23 cellular contexts compared by ENCODE assay signal in the genomic region with DNA sequence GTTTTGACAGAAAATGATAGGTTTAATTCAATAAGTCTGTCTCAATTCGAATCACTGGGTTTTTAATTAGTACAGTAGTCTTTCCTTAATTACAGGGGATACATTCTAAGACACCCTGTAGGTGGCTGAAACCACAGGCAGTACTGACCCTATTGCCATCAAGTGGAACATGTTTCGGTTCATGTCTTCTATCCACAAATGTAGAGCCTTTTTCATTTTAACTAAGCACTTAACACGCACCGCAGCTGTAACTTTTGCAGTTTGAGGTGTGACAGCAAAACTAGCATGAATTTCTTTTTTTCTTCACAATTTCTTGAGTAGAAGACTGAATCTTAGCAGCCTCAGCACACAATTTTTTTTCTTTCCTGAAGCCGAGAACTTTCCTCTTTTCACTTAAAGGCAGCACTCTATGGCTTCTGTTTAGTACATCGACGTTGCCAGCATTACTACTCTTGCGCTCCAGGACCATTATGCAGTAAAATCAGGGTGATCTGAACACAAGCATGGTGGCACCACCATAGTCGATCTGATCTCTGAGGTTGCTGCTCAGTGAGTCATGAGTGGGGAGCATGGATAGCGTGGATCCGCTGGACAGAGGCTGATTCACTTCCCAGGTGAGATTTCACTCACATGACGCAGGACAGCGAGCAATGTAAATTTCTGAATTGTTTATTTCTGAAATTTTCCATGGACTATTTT.
DNase-seq lines count a peak whose midpoint lies in the region; ATAC-seq lines count a peak whose summit lies in the region.
"Had no signal": no experiment of that assay in that cellular context is flagged by ENCODE, and none has a peak within 500 bp of the region (broad histone marks: within the 10 kb centered on the region; RNA-seq: fewer than 3 reads in every experiment).

No MANE protein-coding gene starts in this region.

- H3K4me2 ChIP-seq in GM23248 (ENCODE audit: unreplicated experiment) = no peak overlapping the region
- H3K4me2 ChIP-seq: PC-9 had no signal

- no peak overlapping the region for H3K9ac ChIP-seq in GM23248

- peaks cover 3% of the 10 kb centered on the region for H3K36me3 Mint-ChIP-seq in stimulated activated naive CD8-positive, alpha-beta T cell treated with anti-CD3 and anti-CD28 coated beads, Interleukin-15, Interleukin-2, amounts not matched to agents 100 ng/mL and 50 ng/mL, for 24 hours (ENCODE audit: low read depth)
- H3K36me3 Mint-ChIP-seq in T-helper 17 cell (ENCODE audit: low read depth) = no peaks in the 10 kb centered on the region
- H3K36me3 Mint-ChIP-seq: activated naive CD8-positive, alpha-beta T cell; CD4-positive, CD25-positive, alpha-beta regulatory T cell had no signal

- H3K36me3 ChIP-seq in GM23248 (ENCODE audit: low read depth) = no peaks in the 10 kb centered on the region
- H3K36me3 ChIP-seq: brain microvascular endothelial cell, right atrium auricular region, SJCRH30, stomach, uterus had no signal

- no peaks in the 10 kb centered on the region for H3K79me2 ChIP-seq in GM23248 (ENCODE audit: insufficient read depth)

- peaks cover 41% of the 10 kb centered on the region for H3K4me1 Mint-ChIP-seq in stimulated activated naive CD8-positive, alpha-beta T cell treated with anti-CD3 and anti-CD28 coated beads, Interleukin-15, Interleukin-2, amounts not matched to agents 100 ng/mL and 50 ng/mL, for 24 hours (ENCODE audit: low read depth)
- peaks cover 15% of the 10 kb centered on the region for H3K4me1 Mint-ChIP-seq in T-helper 17 cell
- H3K4me1 Mint-ChIP-seq: CD4-positive, CD25-positive, alpha-beta regulatory T cell had no signal

- in situ Hi-C loops in ACHN (cut with HindIII; ENCODE audit: low pct_ligation_motif_present, low pct_unique_long_range_greater_than_20kb, low sequenced_read_pairs) (no loop called here), GM23248 (cut with MboI) (no loop called here)

- H2AFZ ChIP-seq in GM23248 = no peak overlapping the region
- H2AFZ ChIP-seq: PC-9 had no signal

- no peak overlapping the region for H3K27ac ChIP-seq in GM23248
- H3K27ac ChIP-seq: brain microvascular endothelial cell, PC-9, right atrium auricular region, SJCRH30, stomach, uterus had no signal

- no peak for DNase-seq in stimulated activated naive CD8-positive, alpha-beta T cell treated with anti-CD3 and anti-CD28 coated beads, Interleukin-15, Interleukin-2, amounts not matched to agents 100 U/mL and 50 U/mL, for 24 hours
- DNase-seq in T-helper 17 cell (no peak), sciatic nerve (ENCODE audit: low spot score) (no peak), ACHN (no peak), GM23248 (no peak)
- DNase-seq: activated CD4-positive, CD25-positive, alpha-beta regulatory T cell treated with anti-CD3 and anti-CD28 coated beads, Interleukin-2, amount 50 U/mL, for 72 hours; activated CD8-positive, alpha-beta memory T cell treated with anti-CD3 and anti-CD28 coated beads, Interleukin-2, amount 50 U/mL, for 48 hours; brain microvascular endothelial cell; CD4-positive, CD25-positive, alpha-beta regulatory T cell; DND-41; Karpas-422; left colon; NCI-H1105 treated with DMSO at 0.1 percent for 48 hours; PC-9; SJCRH30; stomach; T-helper 9 cell; uterus had no signal

- WGBS in GM23248 (ENCODE audit: low coverage in 1 of 2, low lambda C conversion rate in 2 of 2, missing lambda C conversion rate in 2 of 2), 2 experiments = 94 to 95% methylated on average over 13 of the region's 13 CpGs

- intact Hi-C loops in sciatic nerve (cut with DNase I) = no loop called here

- peaks cover 4% of the 10 kb centered on the region for H3K9me3 Mint-ChIP-seq in stimulated activated naive CD8-positive, alpha-beta T cell treated with anti-CD3 and anti-CD28 coated beads, Interleukin-15, Interleukin-2, amounts not matched to agents 100 ng/mL and 50 ng/mL, for 24 hours
- H3K9me3 Mint-ChIP-seq: CD4-positive, CD25-positive, alpha-beta regulatory T cell had no signal

- no peak for ATAC-seq in stimulated activated naive CD8-positive, alpha-beta T cell treated with anti-CD3 and anti-CD28 coated beads, Interleukin-15, Interleukin-2, amounts not matched to agents 100 U/mL and 50 U/mL, for 24 hours
- ATAC-seq in HG02885 (IDR thresholded peaks at IDR 0.05; ENCODE audit: poor library complexity, unreplicated experiment) (peak; percentile 83), T-helper 17 cell (no peak), HG03135 (IDR thresholded peaks at IDR 0.05; ENCODE audit: unreplicated experiment) (no peak), sciatic nerve (no peak)
- ATAC-seq: left colon had no signal

- H3K9me2 ChIP-seq in GM23248 (ENCODE audit: insufficient read depth) = no peaks in the 10 kb centered on the region

- no peak overlapping the region for H3K4me3 ChIP-seq in GM23248
- H3K4me3 ChIP-seq: PC-9, right atrium auricular region, SJCRH30, stomach, uterus had no signal

- H3K9me3 ChIP-seq in T-helper 17 cell (ENCODE audit: control insufficient read depth, low read length, poor library complexity, severe bottlenecking) (no peaks in the 10 kb centered on the region), GM23248 (ENCODE audit: low read depth) (no peaks in the 10 kb centered on the region)
- H3K9me3 ChIP-seq: right atrium auricular region, SJCRH30, stomach, uterus had no signal

- H3K27me3 Mint-ChIP-seq in stimulated activated naive CD8-positive, alpha-beta T cell treated with anti-CD3 and anti-CD28 coated beads, Interleukin-15, Interleukin-2, amounts not matched to agents 100 ng/mL and 50 ng/mL, for 24 hours = no peaks in the 10 kb centered on the region
- no peaks in the 10 kb centered on the region for H3K27me3 Mint-ChIP-seq in T-helper 17 cell
- H3K27me3 Mint-ChIP-seq: activated naive CD8-positive, alpha-beta T cell; CD4-positive, CD25-positive, alpha-beta regulatory T cell had no signal

- H3K27ac Mint-ChIP-seq in stimulated activated naive CD8-positive, alpha-beta T cell treated with anti-CD3 and anti-CD28 coated beads, Interleukin-15, Interleukin-2, amounts not matched to agents 100 ng/mL and 50 ng/mL, for 24 hours = peak overlapping the region; percentile 62
- peak overlapping the region; percentile 11 for H3K27ac Mint-ChIP-seq in T-helper 17 cell
- H3K27ac Mint-ChIP-seq: activated naive CD8-positive, alpha-beta T cell; CD4-positive, CD25-positive, alpha-beta regulatory T cell had no signal

- no peaks in the 10 kb centered on the region for H3F3A ChIP-seq in GM23248 (ENCODE audit: insufficient read depth)

- H3K27me3 ChIP-seq in GM23248 (replicated peaks; ENCODE audit: insufficient read depth) = no peaks in the 10 kb centered on the region
- H3K27me3 ChIP-seq: brain microvascular endothelial cell, right atrium auricular region, stomach, uterus had no signal

- H3K4me3 Mint-ChIP-seq in stimulated activated naive CD8-positive, alpha-beta T cell treated with anti-CD3 and anti-CD28 coated beads, Interleukin-15, Interleukin-2, amounts not matched to agents 100 ng/mL and 50 ng/mL, for 24 hours = peak overlapping the region; percentile 8
- no peak overlapping the region for H3K4me3 Mint-ChIP-seq in T-helper 17 cell
- H3K4me3 Mint-ChIP-seq: activated naive CD8-positive, alpha-beta T cell; CD4-positive, CD25-positive, alpha-beta regulatory T cell had no signal

- no peaks in the 10 kb centered on the region for H4K20me1 ChIP-seq in GM23248 (ENCODE audit: insufficient read depth)

- H3K4me1 ChIP-seq in GM23248 (ENCODE audit: insufficient read depth) = peaks cover 11% of the 10 kb centered on the region; the same call in 1 of the 2 replicates
- H3K4me1 ChIP-seq: right atrium auricular region, SJCRH30, stomach, uterus had no signal
